ENCODE assay signal across 12 cellular contexts in the genomic region with DNA sequence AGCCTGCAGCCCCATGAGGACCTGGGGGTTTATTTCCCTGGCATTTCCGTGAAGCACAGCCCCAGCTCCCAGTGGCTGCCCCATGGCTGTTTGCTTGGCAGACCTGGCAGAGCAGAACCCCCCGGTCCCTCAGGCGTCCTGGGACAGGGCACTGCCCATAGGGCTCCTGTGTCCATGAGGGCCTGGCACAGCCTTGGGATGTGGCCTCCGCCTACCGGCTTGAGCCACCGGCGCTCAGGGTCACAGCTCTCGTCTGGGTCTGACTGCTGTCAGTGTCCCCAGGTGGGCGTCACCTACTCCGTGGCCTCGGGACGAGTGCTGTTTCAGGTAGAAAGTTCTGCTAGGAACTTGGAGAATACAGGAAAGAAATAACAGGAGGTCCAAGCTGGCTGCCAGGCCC.
"Had no signal": no experiment of that assay in that cellular context is flagged by ENCODE, and none has a peak within 500 bp of the region (broad histone marks: within the 10 kb centered on the region; RNA-seq: fewer than 3 reads in every experiment).

No MANE protein-coding gene starts in this region.

- H3K4me3 ChIP-seq: dorsolateral prefrontal cortex, hepatocyte, SJSA1 had no signal

- H3K27ac Mint-ChIP-seq: type B pancreatic cell had no signal

- H3K9me3 ChIP-seq: SJSA1 had no signal

- DNase-seq: activated CD4-positive, alpha-beta T cell treated with anti-CD3 and anti-CD28 coated beads, Interleukin-2, amount 50 U/mL, for 48 hours; activated CD4-positive, CD25-positive, alpha-beta regulatory T cell treated with anti-CD3 and anti-CD28 coated beads, Interleukin-2, amount 50 U/mL, for 72 hours; activated gamma-delta T cell; activated T-cell treated with anti-CD3 and anti-CD28 coated beads, Interleukin-2, amount 50 U/mL, for 48 hours; islet precursor cell; stimulated activated naive CD4-positive, alpha-beta T cell had no signal

- ATAC-seq: esophagus mucosa had no signal

- H3K4me3 Mint-ChIP-seq: type B pancreatic cell had no signal

- H3K27ac ChIP-seq: hepatocyte, parathyroid adenoma, SJSA1 had no signal

- H3K9me3 Mint-ChIP-seq: type B pancreatic cell had no signal

- H3K36me3 Mint-ChIP-seq: type B pancreatic cell had no signal

- H3K27me3 Mint-ChIP-seq: type B pancreatic cell had no signal

- H3K4me1 ChIP-seq: parathyroid adenoma had no signal

- H3K27me3 ChIP-seq: dorsolateral prefrontal cortex, hepatocyte, SJSA1 had no signal
